1 cellular context compared by ENCODE assay signal in the genomic region with DNA sequence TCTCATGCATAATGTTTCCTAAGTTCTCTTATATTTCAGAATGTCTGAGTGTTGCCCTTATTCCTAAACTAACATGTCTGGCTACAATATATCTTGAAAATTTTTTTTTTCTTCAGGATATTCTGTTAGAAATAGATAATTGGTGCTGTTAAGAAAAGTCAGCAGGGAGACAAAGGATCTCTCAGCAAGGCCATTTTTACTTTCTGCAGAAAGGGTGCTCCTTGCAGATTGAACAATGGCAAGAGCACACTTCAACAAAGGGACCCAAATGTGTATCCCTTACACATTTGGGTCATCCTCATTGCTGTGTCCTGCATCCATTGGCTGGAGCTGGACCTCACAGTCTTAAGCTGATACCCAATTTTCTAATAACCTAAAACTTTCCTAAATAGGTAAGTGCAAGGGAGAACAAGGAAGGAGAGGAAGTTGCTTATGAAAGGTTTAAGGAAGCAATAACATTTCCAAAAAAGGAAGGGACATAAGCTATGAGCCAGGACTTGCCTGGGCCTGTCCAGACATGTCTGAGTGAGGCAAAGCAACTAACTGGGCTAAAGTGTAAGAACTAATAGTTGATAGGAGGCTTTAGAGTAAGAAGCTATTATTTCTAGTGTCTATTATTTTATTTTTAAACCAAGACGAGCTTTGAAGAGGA.
TF ChIP-seq lines count a peak whose summit lies in the region.

No MANE protein-coding gene starts in this region.

TF ChIP-seq in WTC11, 78 proteins besides CTCF, POLR2A, EP300 and RAD21 (continued from another document):
- TF ChIP-seq, protein P1, sequence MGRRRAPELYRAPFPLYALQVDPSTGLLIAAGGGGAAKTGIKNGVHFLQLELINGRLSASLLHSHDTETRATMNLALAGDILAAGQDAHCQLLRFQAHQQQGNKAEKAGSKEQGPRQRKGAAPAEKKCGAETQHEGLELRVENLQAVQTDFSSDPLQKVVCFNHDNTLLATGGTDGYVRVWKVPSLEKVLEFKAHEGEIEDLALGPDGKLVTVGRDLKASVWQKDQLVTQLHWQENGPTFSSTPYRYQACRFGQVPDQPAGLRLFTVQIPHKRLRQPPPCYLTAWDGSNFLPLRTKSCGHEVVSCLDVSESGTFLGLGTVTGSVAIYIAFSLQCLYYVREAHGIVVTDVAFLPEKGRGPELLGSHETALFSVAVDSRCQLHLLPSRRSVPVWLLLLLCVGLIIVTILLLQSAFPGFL (CRISPR knock-in tag; IDR thresholded peaks at IDR 0.05; ENCODE audit: borderline replicate concordance): no peak
- TF ChIP-seq, protein P2, sequence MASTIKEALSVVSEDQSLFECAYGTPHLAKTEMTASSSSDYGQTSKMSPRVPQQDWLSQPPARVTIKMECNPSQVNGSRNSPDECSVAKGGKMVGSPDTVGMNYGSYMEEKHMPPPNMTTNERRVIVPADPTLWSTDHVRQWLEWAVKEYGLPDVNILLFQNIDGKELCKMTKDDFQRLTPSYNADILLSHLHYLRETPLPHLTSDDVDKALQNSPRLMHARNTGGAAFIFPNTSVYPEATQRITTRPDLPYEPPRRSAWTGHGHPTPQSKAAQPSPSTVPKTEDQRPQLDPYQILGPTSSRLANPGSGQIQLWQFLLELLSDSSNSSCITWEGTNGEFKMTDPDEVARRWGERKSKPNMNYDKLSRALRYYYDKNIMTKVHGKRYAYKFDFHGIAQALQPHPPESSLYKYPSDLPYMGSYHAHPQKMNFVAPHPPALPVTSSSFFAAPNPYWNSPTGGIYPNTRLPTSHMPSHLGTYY (CRISPR knock-in tag; IDR thresholded peaks at IDR 0.05): no peak
- no peak for TF ChIP-seq RORB (CRISPR knock-in tag; IDR thresholded peaks at IDR 0.05)
- TF ChIP-seq, protein P3, sequence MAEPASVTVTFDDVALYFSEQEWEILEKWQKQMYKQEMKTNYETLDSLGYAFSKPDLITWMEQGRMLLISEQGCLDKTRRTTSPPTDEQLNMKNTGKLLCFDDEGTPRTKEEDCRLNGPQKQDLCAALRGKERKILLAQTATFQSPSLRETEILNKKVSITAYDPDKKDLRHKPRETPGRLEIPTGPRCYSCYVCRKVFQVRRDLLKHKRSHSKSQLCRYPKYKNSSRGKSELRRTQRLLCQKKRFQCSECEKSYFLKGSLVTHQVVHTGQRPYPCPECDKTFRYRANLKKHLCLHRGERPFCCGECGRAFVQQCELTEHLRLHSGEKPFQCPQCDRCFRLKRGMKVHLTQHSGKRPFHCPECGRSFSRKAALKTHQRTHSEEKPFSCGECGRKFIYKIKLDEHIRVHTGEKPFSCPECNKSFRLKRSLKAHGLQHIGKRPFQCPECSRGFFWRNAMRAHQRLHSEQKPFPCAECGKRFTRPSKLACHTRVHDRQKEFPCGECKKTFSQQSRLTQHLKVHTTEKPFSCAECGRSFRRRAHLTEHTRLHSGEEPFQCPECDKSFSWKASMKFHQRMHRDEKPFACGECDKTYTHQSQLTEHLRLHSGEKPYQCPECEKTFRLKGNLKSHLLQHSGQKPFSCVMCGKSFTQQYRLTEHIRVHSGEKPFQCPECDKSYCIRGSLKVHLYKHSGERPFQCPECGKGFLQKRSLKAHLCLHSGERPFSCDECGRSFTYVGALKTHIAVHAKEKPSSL (CRISPR knock-in tag; conservative IDR thresholded peaks at IDR 0.05): no peak
